Comparison of ENCODE assay signal across 1 cellular context in genomic region chr19:2064788-2065524, GRCh38.
TF ChIP-seq lines count a peak whose summit lies in the region.

No MANE protein-coding gene starts in this region.

TF ChIP-seq in HepG2, 621 proteins besides CTCF, POLR2A, EP300 and RAD21 (continued from another document):
- no peak for TF ChIP-seq MYPOP (CRISPR knock-in tag; IDR thresholded peaks at IDR 0.05)
- peak; percentile 74; the same call in 1 of the 2 replicates for TF ChIP-seq ZMAT3 (CRISPR knock-in tag; conservative IDR thresholded peaks at IDR 0.05)
- peak; percentile 96 for TF ChIP-seq ZNF687 (CRISPR knock-in tag; IDR thresholded peaks at IDR 0.05)
- TF ChIP-seq ZGPAT (CRISPR knock-in tag; IDR thresholded peaks at IDR 0.05), result peak; percentile 16; the same call in 1 of the 2 replicates
- TF ChIP-seq RARA (CRISPR knock-in tag; IDR thresholded peaks at IDR 0.05), result peak; percentile 54
- no peak for TF ChIP-seq SRSF1 (optimal IDR thresholded peaks at IDR 0.05; ENCODE audit: low read depth, low read length)
- TF ChIP-seq SOX6 (IDR thresholded peaks at IDR 0.05), result no peak
- peak; percentile 26; the same call in 1 of the 2 replicates for TF ChIP-seq SOX6 (CRISPR knock-in tag; IDR thresholded peaks at IDR 0.05)
- no peak for TF ChIP-seq ZFAT (CRISPR knock-in tag; conservative IDR thresholded peaks at IDR 0.05)
- peak; percentile 43; the same call in 1 of the 2 replicates for TF ChIP-seq MED1 (CRISPR knock-in tag; IDR thresholded peaks at IDR 0.05)
- peak; percentile 56; the same call in 1 of the 2 replicates for TF ChIP-seq ZNF543 (CRISPR knock-in tag; IDR thresholded peaks at IDR 0.05)
- TF ChIP-seq ZNF772 (CRISPR knock-in tag; IDR thresholded peaks at IDR 0.05), result peak; percentile 62; the same call in 1 of the 2 replicates
- TF ChIP-seq ZNF839 (CRISPR knock-in tag; IDR thresholded peaks at IDR 0.05; ENCODE audit: borderline replicate concordance), result no peak
- TF ChIP-seq MYC (CRISPR knock-in tag; IDR thresholded peaks at IDR 0.05; ENCODE audit: borderline replicate concordance), result peak; percentile 63
- TF ChIP-seq TFAP4 (IDR thresholded peaks at IDR 0.05; ENCODE audit: borderline replicate concordance, low read depth), result peak; percentile 29; the same call in 1 of the 2 replicates
- peak; percentile 21; the same call in 1 of the 2 replicates for TF ChIP-seq HDAC2 (CRISPR knock-in tag; IDR thresholded peaks at IDR 0.05)
- peak; percentile 80; the same call in 1 of the 2 replicates for TF ChIP-seq ZNF512B (CRISPR knock-in tag; IDR thresholded peaks at IDR 0.05; ENCODE audit: borderline replicate concordance)
- TF ChIP-seq MTF2 (CRISPR knock-in tag; IDR thresholded peaks at IDR 0.05; ENCODE audit: borderline replicate concordance), result no peak
- TF ChIP-seq NFAT5 (CRISPR knock-in tag; IDR thresholded peaks at IDR 0.05), result peak; percentile 34; the same call in 1 of the 2 replicates
- 0 out of 2 replicates have a peak, but pooled peaks have one; percentile 28 for TF ChIP-seq ZSCAN25 (CRISPR knock-in tag; IDR thresholded peaks at IDR 0.05)
- no peak for TF ChIP-seq ZNF720 (CRISPR knock-in tag; IDR thresholded peaks at IDR 0.05)
- peak; percentile 32; the same call in 1 of the 2 replicates for TF ChIP-seq PITX1 (CRISPR knock-in tag; IDR thresholded peaks at IDR 0.05)
- TF ChIP-seq ZNF274 (CRISPR knock-in tag; IDR thresholded peaks at IDR 0.05), result peak; percentile 63; the same call in 1 of the 2 replicates
- no peak for TF ChIP-seq ZNF580 (CRISPR knock-in tag; IDR thresholded peaks at IDR 0.05; ENCODE audit: borderline replicate concordance, low read depth)
- 0 out of 2 replicates have a peak, but pooled peaks have one; percentile 26 for TF ChIP-seq ZNF746 (CRISPR knock-in tag; IDR thresholded peaks at IDR 0.05)
- TF ChIP-seq ZNF770 (CRISPR knock-in tag; IDR thresholded peaks at IDR 0.05), result peak; percentile 42; the same call in 1 of the 2 replicates
- no peak for TF ChIP-seq LBX2 (CRISPR knock-in tag; IDR thresholded peaks at IDR 0.05; ENCODE audit: borderline replicate concordance)
- no peak for TF ChIP-seq ZNF782 (CRISPR knock-in tag; IDR thresholded peaks at IDR 0.05; ENCODE audit: borderline replicate concordance)
- TF ChIP-seq HNRNPLL (IDR thresholded peaks at IDR 0.05; ENCODE audit: low read depth, low read length, poor library complexity, severe bottlenecking), result peak; percentile 31
- no peak; the same call in 1 of the 2 replicates for TF ChIP-seq PLSCR1 (CRISPR knock-in tag; IDR thresholded peaks at IDR 0.05; ENCODE audit: borderline replicate concordance)
- TF ChIP-seq GFI1 (CRISPR knock-in tag; IDR thresholded peaks at IDR 0.05; ENCODE audit: borderline replicate concordance), result peak; percentile 59; the same call in 1 of the 2 replicates
- TF ChIP-seq KDM6A (CRISPR knock-in tag; IDR thresholded peaks at IDR 0.05; ENCODE audit: low read depth), result no peak
